ENCODE assay signal across 1 cellular context in the genomic region with DNA sequence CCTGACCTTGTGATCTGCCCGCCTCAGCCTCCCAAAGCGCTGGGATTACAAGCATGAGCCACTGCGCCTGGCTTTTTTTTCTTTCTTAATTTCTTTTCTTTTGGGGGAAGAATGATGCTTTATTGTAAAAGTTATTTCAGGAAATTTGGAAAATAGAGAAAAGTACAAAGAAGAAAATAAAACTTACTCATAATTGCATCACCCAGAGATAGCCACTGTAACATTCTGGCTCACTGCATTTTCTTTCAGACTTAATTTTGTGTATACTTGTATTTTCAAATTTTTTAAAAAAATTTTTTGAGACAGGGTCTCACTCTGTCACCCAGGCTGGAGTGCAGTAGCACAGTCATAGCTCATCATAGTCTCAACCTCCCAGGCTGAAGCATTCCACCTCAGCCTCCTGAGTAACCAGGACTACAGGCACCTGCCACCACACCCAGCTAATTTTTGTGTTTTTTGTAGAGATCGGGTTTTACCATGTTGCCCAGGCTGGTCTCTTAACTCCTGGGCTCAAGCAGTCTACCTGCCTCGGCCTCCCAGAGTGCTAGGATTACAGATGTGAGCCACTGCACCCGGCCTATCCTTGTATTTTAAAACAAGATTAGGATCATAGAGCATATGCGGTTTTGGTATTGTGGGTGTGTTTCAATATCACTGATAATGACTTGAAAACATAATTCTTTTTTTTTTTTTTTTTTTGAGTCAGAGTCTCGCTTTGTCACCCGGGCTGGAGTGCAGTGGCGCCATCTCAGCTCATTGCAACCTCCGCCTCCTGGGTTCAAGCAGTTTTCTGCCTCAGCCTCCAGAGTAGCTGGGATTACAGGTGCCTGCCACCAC. TPM values are rescaled to one million over a fixed set of nuclear protein-coding genes. Genes with fewer than 3 reads are reported as not detected.
"Had no signal": no experiment of that assay in that cellular context is flagged by ENCODE, and none has a peak within 500 bp of the region (broad histone marks: within the 10 kb centered on the region; RNA-seq: fewer than 3 reads in every experiment).

No MANE protein-coding gene starts in this region.

RNA-seq across cellular contexts. Expression of a gene that starts 19.0 kb away (rescaled TPM):
- total RNA-seq: ascending aorta had no signal
